In genomic region chr20:33095902-33096584, GRCh38 we compare ENCODE assay signal across 8 cellular contexts. TPM values are rescaled to one million over a fixed set of nuclear protein-coding genes. Genes with fewer than 3 reads are reported as not detected.
A peak's percentile ranks its signal among the peaks of the same experiment; 100 is the strongest.
DNase-seq lines count a peak whose midpoint lies in the region; FAIRE-seq and TF ChIP-seq lines count a peak whose summit lies in the region.
"Not testable (repeated sequence)": the region's sequence is repeated elsewhere in the genome, so short reads cannot be mapped to it uniquely, and the experiment has no call there.
"Had no signal": no experiment of that assay in that cellular context is flagged by ENCODE, and none has a peak within 500 bp of the region (broad histone marks: within the 10 kb centered on the region; RNA-seq: fewer than 3 reads in every experiment).

No MANE protein-coding gene starts in this region.

- FAIRE-seq in G401.6 (lab: Jason Lieb, UNC): peak; percentile 92

- H3K27me3 Mint-ChIP-seq in activated CD4-positive, alpha-beta T cell treated with anti-CD3 and anti-CD28 coated beads, Interleukin-2, amount 10 ng/mL, durations not matched to agents 24 days and 14 days: not testable (repeated sequence)

- H3K9me3 ChIP-seq in hepatocyte (ENCODE audit: low read depth): not testable (repeated sequence)

- H3K4me2 ChIP-seq in hepatocyte: not testable (repeated sequence)

- not testable (repeated sequence) for H3K79me2 ChIP-seq in hepatocyte

- TF ChIP-seq CTCF in LNCaP clone FGC (IDR thresholded peaks at IDR 0.05; ENCODE audit: control insufficient read depth, extremely low read depth, insufficient read depth) (peak; percentile 100), hepatocyte (IDR thresholded peaks at IDR 0.05; ENCODE audit: poor library complexity) (peak; percentile 98)

- H3K4me1 Mint-ChIP-seq in activated CD4-positive, alpha-beta T cell treated with anti-CD3 and anti-CD28 coated beads, Interleukin-2, amount 10 ng/mL, durations not matched to agents 24 days and 14 days: not testable (repeated sequence)

- not testable (repeated sequence) for H3K27ac ChIP-seq in caudate nucleus (ENCODE audit: low read depth, low read length); hepatocyte

- H3K9me3 Mint-ChIP-seq in activated CD4-positive, alpha-beta T cell treated with anti-CD3 and anti-CD28 coated beads, Interleukin-2, amount 10 ng/mL, durations not matched to agents 24 days and 14 days: not testable (repeated sequence)

- WGBS in hepatocyte (ENCODE audit: low lambda C conversion rate, missing lambda C conversion rate): 25% methylated on average over 6 of the region's 6 CpGs

- H3K4me3 ChIP-seq in LNCaP clone FGC (ENCODE audit: low read depth, low read length); hepatocyte: not testable (repeated sequence)

- H3K4me3 Mint-ChIP-seq in activated CD4-positive, alpha-beta T cell treated with anti-CD3 and anti-CD28 coated beads, Interleukin-2, amount 10 ng/mL, durations not matched to agents 24 days and 14 days: not testable (repeated sequence)

- not testable (repeated sequence) for H3K9me2 ChIP-seq in hepatocyte (replicated peaks; ENCODE audit: insufficient read depth)

- intact Hi-C loops in activated CD4-positive, alpha-beta T cell treated with anti-CD3 and anti-CD28 coated beads, Interleukin-2, amount 10 ng/mL, durations not matched to agents 24 days and 14 days (cut with micrococcal nuclease): loop anchor here (2.0 to 5.0 kb wide), 2 partner anchors 193 to 201 kb away; no protein-coding TSS in a partner anchor
- intact Hi-C loops in posterior cingulate gyrus (cut with DNase I): loop anchor here (1.0 to 2.0 kb wide), 3 partner anchors 194 to 305 kb away; no protein-coding TSS in a partner anchor

- not testable (repeated sequence) for H3K27ac Mint-ChIP-seq in activated CD4-positive, alpha-beta T cell treated with anti-CD3 and anti-CD28 coated beads, Interleukin-2, amount 10 ng/mL, durations not matched to agents 24 days and 14 days

- DNase-seq in LNCaP clone FGC (ENCODE audit: low read depth) (peak; percentile 38), caudate nucleus (lab: John Stamatoyannopoulos, UW) (peak in 54 of 61 donors; percentile 4 to 82 (median 41)), hepatocyte (ENCODE audit: low spot score) (peak; percentile 87), posterior cingulate gyrus (peak in 7 of 10 donors; percentile 25 to 92 (median 66))
- DNase-seq in NK-92 treated with Interleukin-12 subunit alpha and Interleukin-12 subunit beta, amount 100 ng/mL, for 24 hours (lab: John Stamatoyannopoulos, UW): peak; percentile 28
- DNase-seq in activated CD4-positive, alpha-beta T cell treated with anti-CD3 and anti-CD28 coated beads, Interleukin-2, amount 10 ng/mL, durations not matched to agents 24 days and 14 days: peak; percentile 80

- not testable (repeated sequence) for H3K36me3 Mint-ChIP-seq in activated CD4-positive, alpha-beta T cell treated with anti-CD3 and anti-CD28 coated beads, Interleukin-2, amount 10 ng/mL, durations not matched to agents 24 days and 14 days (ENCODE audit: low read depth)

- H4K20me1 ChIP-seq in hepatocyte (ENCODE audit: insufficient read depth, poor library complexity, severe bottlenecking): not testable (repeated sequence)

- H3K4me1 ChIP-seq in hepatocyte (ENCODE audit: insufficient read depth): not testable (repeated sequence)

- not testable (repeated sequence) for H2AFZ ChIP-seq in hepatocyte

- H3K36me3 ChIP-seq in hepatocyte (replicated peaks; ENCODE audit: insufficient read depth, low read depth): not testable (repeated sequence)

- H3K27me3 ChIP-seq in hepatocyte: not testable (repeated sequence)

RNA-seq across cellular contexts. Expression of gene BPIFB4, which starts 16.6 kb away (rescaled TPM):
- total RNA-seq in activated CD4-positive, alpha-beta T cell treated with anti-CD3 and anti-CD28 coated beads, Interleukin-2, amount 10 ng/mL, durations not matched to agents 24 days and 14 days: not detected in 2 replicates
- total RNA-seq in hepatocyte: not detected in 2 replicates
- not detected in 2 replicates for polyA plus RNA-seq in hepatocyte
- total RNA-seq: subcutaneous adipose tissue had no signal

RNA-seq across cellular contexts. Expression of gene BPIFB3, which starts 42.3 kb away (rescaled TPM):
- total RNA-seq in activated CD4-positive, alpha-beta T cell treated with anti-CD3 and anti-CD28 coated beads, Interleukin-2, amount 10 ng/mL, durations not matched to agents 24 days and 14 days: not detected in 2 replicates
- not detected in 2 replicates for total RNA-seq in hepatocyte
- polyA plus RNA-seq in hepatocyte: not detected in 2 replicates
- total RNA-seq: subcutaneous adipose tissue had no signal

Comparison
In these comparisons a context has a peak if more than half of its experiments do, and no peak if none do; other contexts are left out.
1. DNase-seq: peak in every context shown above with its lines; median percentile 87 in hepatocyte; 80 in activated CD4-positive, alpha-beta T cell treated with anti-CD3 and anti-CD28 coated beads, Interleukin-2, amount 10 ng/mL, durations not matched to agents 24 days and 14 days; 66 in posterior cingulate gyrus; 41 in caudate nucleus; 38 in LNCaP clone FGC; 28 in NK-92 treated with Interleukin-12 subunit alpha and Interleukin-12 subunit beta, amount 100 ng/mL, for 24 hours.